ENCODE assay signal across 1 cellular context in genomic region chr7:44847509-44847919, GRCh38.
A peak's percentile ranks its signal among the peaks of the same experiment; 100 is the strongest.
TF ChIP-seq lines count a peak whose summit lies in the region.

No MANE protein-coding gene starts in this region.

TF ChIP-seq in HEK293, 187 proteins besides CTCF, POLR2A, EP300 and RAD21 (continued from another document and continues in another):
- TF ChIP-seq KLF7 (tag by site-specific recombination; IDR thresholded peaks at IDR 0.05; ENCODE audit: borderline replicate concordance) (no peak), ZNF558 (tag by site-specific recombination; IDR thresholded peaks at IDR 0.05) (peak; percentile 32; the same call in 1 of the 2 replicates), ZNF677 (tag by site-specific recombination; IDR thresholded peaks at IDR 0.05) (no peak), ZFP69B (tag by site-specific recombination; IDR thresholded peaks at IDR 0.05) (no peak), ZNF664 (tag by site-specific recombination; IDR thresholded peaks at IDR 0.05) (no peak), SCRT1 (tag by site-specific recombination; IDR thresholded peaks at IDR 0.05; ENCODE audit: borderline replicate concordance) (peak; percentile 71), ZNF510 (tag by site-specific recombination; IDR thresholded peaks at IDR 0.05; ENCODE audit: insufficient replicate concordance) (no peak), HOXD13 (CRISPR knock-in tag; IDR thresholded peaks at IDR 0.05; ENCODE audit: borderline replicate concordance) (no peak), ZNF404 (tag by site-specific recombination; IDR thresholded peaks at IDR 0.05) (no peak), ZNF843 (tag by site-specific recombination; IDR thresholded peaks at IDR 0.05) (peak; percentile 60; the same call in 1 of the 2 replicates), ZNF785 (tag by site-specific recombination; IDR thresholded peaks at IDR 0.05) (no peak), ZNF473 (tag by site-specific recombination; IDR thresholded peaks at IDR 0.05) (no peak), ZSCAN23 (tag by site-specific recombination; IDR thresholded peaks at IDR 0.05) (no peak), ZBTB7A (tag by site-specific recombination; IDR thresholded peaks at IDR 0.05; ENCODE audit: low read depth) (no peak), ZNF561 (tag by site-specific recombination; IDR thresholded peaks at IDR 0.05; ENCODE audit: borderline replicate concordance) (peak; percentile 87), ZNF555 (tag by site-specific recombination; conservative IDR thresholded peaks at IDR 0.05) (no peak), ZNF138 (tag by site-specific recombination; IDR thresholded peaks at IDR 0.05; ENCODE audit: borderline replicate concordance) (no peak), ZSCAN16 (tag by site-specific recombination; IDR thresholded peaks at IDR 0.05) (peak; percentile 57; the same call in 1 of the 2 replicates), YY1 (tag by site-specific recombination; IDR thresholded peaks at IDR 0.05) (peak; percentile 66; the same call in 1 of the 2 replicates), ZNF324 (tag by site-specific recombination; IDR thresholded peaks at IDR 0.05) (no peak; the same call in 1 of the 2 replicates), ZNF354C (tag by site-specific recombination; IDR thresholded peaks at IDR 0.05; ENCODE audit: borderline replicate concordance, low read depth) (no peak), ZNF394 (tag by site-specific recombination; IDR thresholded peaks at IDR 0.05; ENCODE audit: borderline replicate concordance) (no peak), ZNF311 (tag by site-specific recombination; IDR thresholded peaks at IDR 0.05; ENCODE audit: borderline replicate concordance) (no peak), ZNF366 (tag by site-specific recombination; conservative IDR thresholded peaks at IDR 0.05) (peak; percentile 65), ZNF449 (tag by site-specific recombination; IDR thresholded peaks at IDR 0.05) (peak; percentile 42), ZNF146 (tag by site-specific recombination; IDR thresholded peaks at IDR 0.05) (no peak), GLI4 (tag by site-specific recombination; IDR thresholded peaks at IDR 0.05) (no peak), EGR2 (tag by site-specific recombination; IDR thresholded peaks at IDR 0.05; ENCODE audit: low read depth) (no peak), RBAK (tag by site-specific recombination; IDR thresholded peaks at IDR 0.05) (no peak), ZNF544 (tag by site-specific recombination; IDR thresholded peaks at IDR 0.05) (no peak), SALL2 (tag by site-specific recombination; IDR thresholded peaks at IDR 0.05; ENCODE audit: borderline replicate concordance) (no peak), ZNF398 (tag by site-specific recombination; IDR thresholded peaks at IDR 0.05) (no peak), GLIS2 (tag by site-specific recombination; IDR thresholded peaks at IDR 0.05) (peak; percentile 49; the same call in 1 of the 2 replicates), BCL11A (tag by site-specific recombination; IDR thresholded peaks at IDR 0.05; ENCODE audit: low read depth) (no peak), ZNF530 (tag by site-specific recombination; IDR thresholded peaks at IDR 0.05; ENCODE audit: low read depth) (no peak), ZNF416 (tag by site-specific recombination; IDR thresholded peaks at IDR 0.05) (no peak), ZBTB21 (tag by site-specific recombination; IDR thresholded peaks at IDR 0.05) (peak; percentile 58; the same call in 1 of the 2 replicates), ZNF670 (tag by site-specific recombination; IDR thresholded peaks at IDR 0.05; ENCODE audit: low read depth) (no peak), ZNF391 (tag by site-specific recombination; IDR thresholded peaks at IDR 0.05; ENCODE audit: borderline replicate concordance, low read depth) (peak; percentile 77; the same call in 1 of the 2 replicates)
- TF ChIP-seq, protein P1, sequence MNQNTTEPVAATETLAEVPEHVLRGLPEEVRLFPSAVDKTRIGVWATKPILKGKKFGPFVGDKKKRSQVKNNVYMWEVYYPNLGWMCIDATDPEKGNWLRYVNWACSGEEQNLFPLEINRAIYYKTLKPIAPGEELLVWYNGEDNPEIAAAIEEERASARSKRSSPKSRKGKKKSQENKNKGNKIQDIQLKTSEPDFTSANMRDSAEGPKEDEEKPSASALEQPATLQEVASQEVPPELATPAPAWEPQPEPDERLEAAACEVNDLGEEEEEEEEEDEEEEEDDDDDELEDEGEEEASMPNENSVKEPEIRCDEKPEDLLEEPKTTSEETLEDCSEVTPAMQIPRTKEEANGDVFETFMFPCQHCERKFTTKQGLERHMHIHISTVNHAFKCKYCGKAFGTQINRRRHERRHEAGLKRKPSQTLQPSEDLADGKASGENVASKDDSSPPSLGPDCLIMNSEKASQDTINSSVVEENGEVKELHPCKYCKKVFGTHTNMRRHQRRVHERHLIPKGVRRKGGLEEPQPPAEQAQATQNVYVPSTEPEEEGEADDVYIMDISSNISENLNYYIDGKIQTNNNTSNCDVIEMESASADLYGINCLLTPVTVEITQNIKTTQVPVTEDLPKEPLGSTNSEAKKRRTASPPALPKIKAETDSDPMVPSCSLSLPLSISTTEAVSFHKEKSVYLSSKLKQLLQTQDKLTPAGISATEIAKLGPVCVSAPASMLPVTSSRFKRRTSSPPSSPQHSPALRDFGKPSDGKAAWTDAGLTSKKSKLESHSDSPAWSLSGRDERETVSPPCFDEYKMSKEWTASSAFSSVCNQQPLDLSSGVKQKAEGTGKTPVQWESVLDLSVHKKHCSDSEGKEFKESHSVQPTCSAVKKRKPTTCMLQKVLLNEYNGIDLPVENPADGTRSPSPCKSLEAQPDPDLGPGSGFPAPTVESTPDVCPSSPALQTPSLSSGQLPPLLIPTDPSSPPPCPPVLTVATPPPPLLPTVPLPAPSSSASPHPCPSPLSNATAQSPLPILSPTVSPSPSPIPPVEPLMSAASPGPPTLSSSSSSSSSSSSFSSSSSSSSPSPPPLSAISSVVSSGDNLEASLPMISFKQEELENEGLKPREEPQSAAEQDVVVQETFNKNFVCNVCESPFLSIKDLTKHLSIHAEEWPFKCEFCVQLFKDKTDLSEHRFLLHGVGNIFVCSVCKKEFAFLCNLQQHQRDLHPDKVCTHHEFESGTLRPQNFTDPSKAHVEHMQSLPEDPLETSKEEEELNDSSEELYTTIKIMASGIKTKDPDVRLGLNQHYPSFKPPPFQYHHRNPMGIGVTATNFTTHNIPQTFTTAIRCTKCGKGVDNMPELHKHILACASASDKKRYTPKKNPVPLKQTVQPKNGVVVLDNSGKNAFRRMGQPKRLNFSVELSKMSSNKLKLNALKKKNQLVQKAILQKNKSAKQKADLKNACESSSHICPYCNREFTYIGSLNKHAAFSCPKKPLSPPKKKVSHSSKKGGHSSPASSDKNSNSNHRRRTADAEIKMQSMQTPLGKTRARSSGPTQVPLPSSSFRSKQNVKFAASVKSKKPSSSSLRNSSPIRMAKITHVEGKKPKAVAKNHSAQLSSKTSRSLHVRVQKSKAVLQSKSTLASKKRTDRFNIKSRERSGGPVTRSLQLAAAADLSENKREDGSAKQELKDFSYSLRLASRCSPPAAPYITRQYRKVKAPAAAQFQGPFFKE (tag by site-specific recombination; IDR thresholded peaks at IDR 0.05; ENCODE audit: borderline replicate concordance) = no peak
- TF ChIP-seq, protein P2, sequence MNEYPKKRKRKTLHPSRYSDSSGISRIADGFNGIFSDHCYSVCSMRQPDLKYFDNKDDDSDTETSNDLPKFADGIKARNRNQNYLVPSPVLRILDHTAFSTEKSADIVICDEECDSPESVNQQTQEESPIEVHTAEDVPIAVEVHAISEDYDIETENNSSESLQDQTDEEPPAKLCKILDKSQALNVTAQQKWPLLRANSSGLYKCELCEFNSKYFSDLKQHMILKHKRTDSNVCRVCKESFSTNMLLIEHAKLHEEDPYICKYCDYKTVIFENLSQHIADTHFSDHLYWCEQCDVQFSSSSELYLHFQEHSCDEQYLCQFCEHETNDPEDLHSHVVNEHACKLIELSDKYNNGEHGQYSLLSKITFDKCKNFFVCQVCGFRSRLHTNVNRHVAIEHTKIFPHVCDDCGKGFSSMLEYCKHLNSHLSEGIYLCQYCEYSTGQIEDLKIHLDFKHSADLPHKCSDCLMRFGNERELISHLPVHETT (tag by site-specific recombination; IDR thresholded peaks at IDR 0.05) = no peak
- TF ChIP-seq, protein P3, sequence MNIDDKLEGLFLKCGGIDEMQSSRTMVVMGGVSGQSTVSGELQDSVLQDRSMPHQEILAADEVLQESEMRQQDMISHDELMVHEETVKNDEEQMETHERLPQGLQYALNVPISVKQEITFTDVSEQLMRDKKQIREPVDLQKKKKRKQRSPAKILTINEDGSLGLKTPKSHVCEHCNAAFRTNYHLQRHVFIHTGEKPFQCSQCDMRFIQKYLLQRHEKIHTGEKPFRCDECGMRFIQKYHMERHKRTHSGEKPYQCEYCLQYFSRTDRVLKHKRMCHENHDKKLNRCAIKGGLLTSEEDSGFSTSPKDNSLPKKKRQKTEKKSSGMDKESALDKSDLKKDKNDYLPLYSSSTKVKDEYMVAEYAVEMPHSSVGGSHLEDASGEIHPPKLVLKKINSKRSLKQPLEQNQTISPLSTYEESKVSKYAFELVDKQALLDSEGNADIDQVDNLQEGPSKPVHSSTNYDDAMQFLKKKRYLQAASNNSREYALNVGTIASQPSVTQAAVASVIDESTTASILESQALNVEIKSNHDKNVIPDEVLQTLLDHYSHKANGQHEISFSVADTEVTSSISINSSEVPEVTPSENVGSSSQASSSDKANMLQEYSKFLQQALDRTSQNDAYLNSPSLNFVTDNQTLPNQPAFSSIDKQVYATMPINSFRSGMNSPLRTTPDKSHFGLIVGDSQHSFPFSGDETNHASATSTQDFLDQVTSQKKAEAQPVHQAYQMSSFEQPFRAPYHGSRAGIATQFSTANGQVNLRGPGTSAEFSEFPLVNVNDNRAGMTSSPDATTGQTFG (tag by site-specific recombination; IDR thresholded peaks at IDR 0.05; ENCODE audit: borderline replicate concordance) = no peak
- TF ChIP-seq, protein P4, sequence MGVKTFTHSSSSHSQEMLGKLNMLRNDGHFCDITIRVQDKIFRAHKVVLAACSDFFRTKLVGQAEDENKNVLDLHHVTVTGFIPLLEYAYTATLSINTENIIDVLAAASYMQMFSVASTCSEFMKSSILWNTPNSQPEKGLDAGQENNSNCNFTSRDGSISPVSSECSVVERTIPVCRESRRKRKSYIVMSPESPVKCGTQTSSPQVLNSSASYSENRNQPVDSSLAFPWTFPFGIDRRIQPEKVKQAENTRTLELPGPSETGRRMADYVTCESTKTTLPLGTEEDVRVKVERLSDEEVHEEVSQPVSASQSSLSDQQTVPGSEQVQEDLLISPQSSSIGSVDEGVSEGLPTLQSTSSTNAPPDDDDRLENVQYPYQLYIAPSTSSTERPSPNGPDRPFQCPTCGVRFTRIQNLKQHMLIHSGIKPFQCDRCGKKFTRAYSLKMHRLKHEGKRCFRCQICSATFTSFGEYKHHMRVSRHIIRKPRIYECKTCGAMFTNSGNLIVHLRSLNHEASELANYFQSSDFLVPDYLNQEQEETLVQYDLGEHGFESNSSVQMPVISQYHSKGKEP (tag by site-specific recombination; IDR thresholded peaks at IDR 0.05) = peak; percentile 45; the same call in 1 of the 2 replicates
- TF ChIP-seq, protein P5, sequence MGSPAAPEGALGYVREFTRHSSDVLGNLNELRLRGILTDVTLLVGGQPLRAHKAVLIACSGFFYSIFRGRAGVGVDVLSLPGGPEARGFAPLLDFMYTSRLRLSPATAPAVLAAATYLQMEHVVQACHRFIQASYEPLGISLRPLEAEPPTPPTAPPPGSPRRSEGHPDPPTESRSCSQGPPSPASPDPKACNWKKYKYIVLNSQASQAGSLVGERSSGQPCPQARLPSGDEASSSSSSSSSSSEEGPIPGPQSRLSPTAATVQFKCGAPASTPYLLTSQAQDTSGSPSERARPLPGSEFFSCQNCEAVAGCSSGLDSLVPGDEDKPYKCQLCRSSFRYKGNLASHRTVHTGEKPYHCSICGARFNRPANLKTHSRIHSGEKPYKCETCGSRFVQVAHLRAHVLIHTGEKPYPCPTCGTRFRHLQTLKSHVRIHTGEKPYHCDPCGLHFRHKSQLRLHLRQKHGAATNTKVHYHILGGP (tag by site-specific recombination; IDR thresholded peaks at IDR 0.05) = no peak
- TF ChIP-seq, protein P6, sequence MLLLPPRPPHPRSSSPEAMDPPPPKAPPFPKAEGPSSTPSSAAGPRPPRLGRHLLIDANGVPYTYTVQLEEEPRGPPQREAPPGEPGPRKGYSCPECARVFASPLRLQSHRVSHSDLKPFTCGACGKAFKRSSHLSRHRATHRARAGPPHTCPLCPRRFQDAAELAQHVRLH (tag by site-specific recombination; IDR thresholded peaks at IDR 0.05) = no peak
- TF ChIP-seq, protein P7, sequence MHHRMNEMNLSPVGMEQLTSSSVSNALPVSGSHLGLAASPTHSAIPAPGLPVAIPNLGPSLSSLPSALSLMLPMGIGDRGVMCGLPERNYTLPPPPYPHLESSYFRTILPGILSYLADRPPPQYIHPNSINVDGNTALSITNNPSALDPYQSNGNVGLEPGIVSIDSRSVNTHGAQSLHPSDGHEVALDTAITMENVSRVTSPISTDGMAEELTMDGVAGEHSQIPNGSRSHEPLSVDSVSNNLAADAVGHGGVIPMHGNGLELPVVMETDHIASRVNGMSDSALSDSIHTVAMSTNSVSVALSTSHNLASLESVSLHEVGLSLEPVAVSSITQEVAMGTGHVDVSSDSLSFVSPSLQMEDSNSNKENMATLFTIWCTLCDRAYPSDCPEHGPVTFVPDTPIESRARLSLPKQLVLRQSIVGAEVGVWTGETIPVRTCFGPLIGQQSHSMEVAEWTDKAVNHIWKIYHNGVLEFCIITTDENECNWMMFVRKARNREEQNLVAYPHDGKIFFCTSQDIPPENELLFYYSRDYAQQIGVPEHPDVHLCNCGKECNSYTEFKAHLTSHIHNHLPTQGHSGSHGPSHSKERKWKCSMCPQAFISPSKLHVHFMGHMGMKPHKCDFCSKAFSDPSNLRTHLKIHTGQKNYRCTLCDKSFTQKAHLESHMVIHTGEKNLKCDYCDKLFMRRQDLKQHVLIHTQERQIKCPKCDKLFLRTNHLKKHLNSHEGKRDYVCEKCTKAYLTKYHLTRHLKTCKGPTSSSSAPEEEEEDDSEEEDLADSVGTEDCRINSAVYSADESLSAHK (tag by site-specific recombination; IDR thresholded peaks at IDR 0.05) = peak; percentile 68; the same call in 1 of the 2 replicates
